In genomic region chr4:40000711-40001110, GRCh38 we compare ENCODE assay signal across 21 cellular contexts.
"Had no signal": no experiment of that assay in that cellular context is flagged by ENCODE, and none has a peak within 500 bp of the region (broad histone marks: within the 10 kb centered on the region; RNA-seq: fewer than 3 reads in every experiment).

No MANE protein-coding gene starts in this region.

- H3K4me3 ChIP-seq: gastrocnemius medialis, lung, ovary, psoas muscle, sigmoid colon, thoracic aorta, tibial nerve, upper lobe of left lung had no signal

- H3K36me3 ChIP-seq: gastrocnemius medialis, ovary, sigmoid colon, thoracic aorta, tibial nerve, upper lobe of left lung had no signal

- DNase-seq: effector CD8-positive, alpha-beta T cell; endodermal cell; foreskin fibroblast; gastrocnemius medialis; head of caudate nucleus; kidney; natural killer cell; occipital lobe; ovary; posterior cingulate gyrus; psoas muscle; right cardiac atrium; sigmoid colon; stimulated activated CD4-positive, alpha-beta T cell treated with anti-CD3 and anti-CD28 coated beads, Interleukin-4, amount 100 ng/mL, for 4 hours; stimulated activated naive CD8-positive, alpha-beta T cell treated with anti-CD3 and anti-CD28 coated beads, Interleukin-15, Interleukin-2, amounts not matched to agents 100 U/mL and 50 U/mL, for 24 hours; substantia nigra; upper lobe of left lung had no signal

- H3K27ac ChIP-seq: epithelial cell of prostate, gastrocnemius medialis, ovary, psoas muscle, sigmoid colon, thoracic aorta, tibial nerve, upper lobe of left lung had no signal

- H3K4me1 ChIP-seq: gastrocnemius medialis, psoas muscle, sigmoid colon, tibial nerve, upper lobe of left lung had no signal

- H3K27me3 ChIP-seq: gastrocnemius medialis, ovary, sigmoid colon, tibial nerve, upper lobe of left lung had no signal

- H3K9me3 ChIP-seq: gastrocnemius medialis, ovary, psoas muscle, sigmoid colon, thoracic aorta, tibial nerve, upper lobe of left lung had no signal
